Comparison of ENCODE assay signal across 17 cellular contexts in genomic region chr13:20399961-20400360, GRCh38.
"Had no signal": no experiment of that assay in that cellular context is flagged by ENCODE, and none has a peak within 500 bp of the region (broad histone marks: within the 10 kb centered on the region; RNA-seq: fewer than 3 reads in every experiment).

No MANE protein-coding gene starts in this region.

- H3K9me3 ChIP-seq: adrenal gland, lower lobe of right lung, spleen, upper lobe of left lung had no signal

- DNase-seq: activated B cell treated with CpG ODN at 0.5 μM for 24 hours; activated CD4-positive, alpha-beta T cell treated with anti-CD3 and anti-CD28 coated beads for 36 hours; activated CD4-positive, alpha-beta T cell treated with anti-CD3 and anti-CD28 coated beads, Interleukin-2, amount 50 U/mL, for 4 hours; activated gamma-delta T cell treated with Interleukin-2 at 50 U/mL for 16 hours; kidney; lower lobe of right lung; mesendoderm; naive B cell; retina; spleen; stimulated activated CD4-positive, alpha-beta T cell treated with anti-CD3 and anti-CD28 coated beads, Interleukin-4, amount 100 ng/mL, for 1 hour; stimulated activated naive CD4-positive, alpha-beta T cell had no signal

- H3K4me3 ChIP-seq: adrenal gland, lower lobe of right lung, spleen, upper lobe of left lung had no signal

- H3K27me3 Mint-ChIP-seq: activated B cell treated with CpG ODN at 0.5 μM for 24 hours; activated CD4-positive, alpha-beta T cell treated with anti-CD3 and anti-CD28 coated beads for 36 hours; activated naive CD4-positive, alpha-beta T cell treated with anti-CD3 and anti-CD28 coated beads, Interleukin-2, amount 50 U/mL, for 24 hours; central memory CD8-positive, alpha-beta T cell had no signal

- H3K9me3 Mint-ChIP-seq: activated B cell treated with CpG ODN at 0.5 μM for 24 hours; activated naive CD4-positive, alpha-beta T cell treated with anti-CD3 and anti-CD28 coated beads, Interleukin-2, amount 50 U/mL, for 24 hours had no signal

- H3K4me1 Mint-ChIP-seq: activated B cell treated with CpG ODN at 0.5 μM for 24 hours, naive B cell had no signal

- H3K27ac ChIP-seq: adrenal gland, lower lobe of right lung, spleen, upper lobe of left lung had no signal

- H3K27me3 ChIP-seq: adrenal gland, spleen, upper lobe of left lung had no signal

- H3K27ac Mint-ChIP-seq: activated B cell treated with CpG ODN at 0.5 μM for 24 hours; activated CD4-positive, alpha-beta T cell treated with anti-CD3 and anti-CD28 coated beads for 36 hours; activated naive CD4-positive, alpha-beta T cell treated with anti-CD3 and anti-CD28 coated beads, Interleukin-2, amount 50 U/mL, for 24 hours; progenitor cell of endocrine pancreas had no signal

- H3K4me3 Mint-ChIP-seq: activated B cell treated with CpG ODN at 0.5 μM for 24 hours; activated CD4-positive, alpha-beta T cell treated with anti-CD3 and anti-CD28 coated beads for 36 hours; activated naive CD4-positive, alpha-beta T cell treated with anti-CD3 and anti-CD28 coated beads, Interleukin-2, amount 50 U/mL, for 24 hours; central memory CD8-positive, alpha-beta T cell; naive B cell had no signal

- H3K4me1 ChIP-seq: adrenal gland, lower lobe of right lung, spleen, upper lobe of left lung had no signal
